Comparison of ENCODE assay signal across 9 cellular contexts in the genomic region with DNA sequence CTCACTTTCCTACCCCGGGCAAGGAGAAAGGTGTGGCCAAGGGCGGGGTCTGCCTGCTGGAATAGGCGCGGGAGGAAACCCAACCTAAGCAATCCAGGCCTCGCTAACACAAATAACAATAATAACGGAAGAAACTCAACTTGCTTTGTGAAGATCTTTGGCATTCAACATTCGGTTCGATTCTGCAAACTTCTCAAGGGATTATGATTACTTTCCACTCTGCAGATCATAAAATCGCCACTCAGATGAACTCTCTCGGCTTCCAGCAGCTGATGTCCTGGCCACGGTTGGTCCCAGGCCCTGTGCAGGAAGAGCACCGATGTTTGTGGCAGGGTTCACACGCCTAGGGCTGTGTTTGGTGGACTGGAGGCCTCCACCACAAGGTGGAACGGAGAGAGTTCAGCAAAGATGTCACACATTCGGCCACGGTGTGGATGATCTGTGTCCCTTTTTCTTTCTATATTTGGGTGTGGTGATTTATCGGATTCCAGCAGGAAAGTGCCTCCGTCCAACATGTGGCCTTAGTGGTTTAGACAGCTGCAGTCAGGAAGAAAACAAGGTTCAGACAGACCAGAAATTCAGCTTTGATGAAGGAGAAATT. TPM values are rescaled to one million over a fixed set of nuclear protein-coding genes. Genes with fewer than 3 reads are reported as not detected.
DNase-seq lines count a peak whose midpoint lies in the region; ATAC-seq and TF ChIP-seq lines count a peak whose summit lies in the region.
"Had no signal": no experiment of that assay in that cellular context is flagged by ENCODE, and none has a peak within 500 bp of the region (broad histone marks: within the 10 kb centered on the region; RNA-seq: fewer than 3 reads in every experiment).

No MANE protein-coding gene starts in this region.

- in situ Hi-C loops in GM13977 (cut with MboI; ENCODE audit: low pct_unique_long_range_greater_than_20kb, low sequenced_read_pairs, unreplicated experiment) = no loop called here

- H3K9me3 ChIP-seq in hepatocyte (ENCODE audit: low read depth) (no peaks in the 10 kb centered on the region), smooth muscle cell (replicated peaks; ENCODE audit: low read depth) (no peaks in the 10 kb centered on the region)

- H3K9me2 ChIP-seq in hepatocyte (replicated peaks; ENCODE audit: insufficient read depth) = no peaks in the 10 kb centered on the region

- peaks cover 14% of the 10 kb centered on the region for H3K4me1 ChIP-seq in hepatocyte (ENCODE audit: insufficient read depth)
- no peaks in the 10 kb centered on the region for H3K4me1 ChIP-seq in smooth muscle cell (ENCODE audit: low read depth)

- DNase-seq in DMS153 treated with DMSO at 0.1 percent for 48 hours (lab: John Stamatoyannopoulos, UW; ENCODE audit: unreplicated experiment) (peak; percentile 74), DMS153 (lab: John Stamatoyannopoulos, UW) (no peak), hepatocyte (ENCODE audit: low spot score) (no peak), smooth muscle cell (lab: John Stamatoyannopoulos, UW; ENCODE audit: unreplicated experiment) (no peak), GM13977 (ENCODE audit: low spot score) (no peak)

- peaks cover 3% of the 10 kb centered on the region for H3F3A ChIP-seq in smooth muscle cell (ENCODE audit: low read depth)

- H4K20me1 ChIP-seq in hepatocyte (ENCODE audit: insufficient read depth, poor library complexity, severe bottlenecking) = no peaks in the 10 kb centered on the region
- no peaks in the 10 kb centered on the region for H4K20me1 ChIP-seq in smooth muscle cell (ENCODE audit: low read depth)

- WGBS in hepatocyte (ENCODE audit: low lambda C conversion rate, missing lambda C conversion rate) = 46% methylated on average over 18 of the region's 18 CpGs
- 44% methylated on average over 18 of the region's 18 CpGs for WGBS in smooth muscle cell (ENCODE audit: low lambda C conversion rate)

- H3K36me3 ChIP-seq in hepatocyte (replicated peaks; ENCODE audit: insufficient read depth, low read depth) (no peaks in the 10 kb centered on the region), smooth muscle cell (ENCODE audit: low read depth) (no peaks in the 10 kb centered on the region)

- H3K4me3 ChIP-seq in hepatocyte (peak overlapping the region; percentile 54), smooth muscle cell (peak overlapping the region; percentile 54)

- ATAC-seq in GM19023 (IDR thresholded peaks at IDR 0.05; ENCODE audit: unreplicated experiment) = no peak
- no peak for ATAC-seq in GM21360 (IDR thresholded peaks at IDR 0.05; ENCODE audit: unreplicated experiment)

- H3K9ac ChIP-seq in smooth muscle cell (ENCODE audit: low read depth) = no peak overlapping the region

- H3K79me2 ChIP-seq in hepatocyte (no peaks in the 10 kb centered on the region), smooth muscle cell (ENCODE audit: low read depth) (no peaks in the 10 kb centered on the region)

- TF ChIP-seq CTCF in VCaP (conservative IDR thresholded peaks at IDR 0.05) (no peak), hepatocyte (IDR thresholded peaks at IDR 0.05; ENCODE audit: poor library complexity) (no peak), smooth muscle cell (IDR thresholded peaks at IDR 0.05; ENCODE audit: borderline replicate concordance, insufficient read depth, poor library complexity, severe bottlenecking) (no peak), GM13977 (IDR thresholded peaks at IDR 0.05; ENCODE audit: extremely low read depth, insufficient read depth, missing control alignments) (no peak)

- peaks cover 73% of the 10 kb centered on the region for H3K27me3 ChIP-seq in hepatocyte
- peaks cover 85% of the 10 kb centered on the region for H3K27me3 ChIP-seq in smooth muscle cell (ENCODE audit: low read depth)

- peak overlapping the region; percentile 70 for H2AFZ ChIP-seq in hepatocyte
- H2AFZ ChIP-seq in smooth muscle cell (ENCODE audit: low read depth) = no peak overlapping the region

- H3K27ac ChIP-seq in VCaP = peak overlapping the region; percentile 62; the same call in 1 of the 2 replicates
- H3K27ac ChIP-seq in hepatocyte = no peak overlapping the region
- H3K27ac ChIP-seq in smooth muscle cell (ENCODE audit: low read depth) = no peak overlapping the region
- H3K27ac ChIP-seq: 22Rv1 had no signal

- H3K4me2 ChIP-seq in hepatocyte = peak overlapping the region; percentile 96
- H3K4me2 ChIP-seq in smooth muscle cell = peak overlapping the region; percentile 90

RNA-seq across cellular contexts. Expression of a gene that starts 0.4 kb away (rescaled TPM):
- total RNA-seq in hepatocyte (1.8 and 2.8 TPM in 2 replicates), smooth muscle cell (0.81 and 0.99 TPM in 2 replicates)
- polyA plus RNA-seq in hepatocyte (1.0 and 1.1 TPM in 2 replicates), smooth muscle cell (0.14 and 0.63 TPM in 2 replicates)
